Comparison of ENCODE assay signal across 13 cellular contexts in the genomic region with DNA sequence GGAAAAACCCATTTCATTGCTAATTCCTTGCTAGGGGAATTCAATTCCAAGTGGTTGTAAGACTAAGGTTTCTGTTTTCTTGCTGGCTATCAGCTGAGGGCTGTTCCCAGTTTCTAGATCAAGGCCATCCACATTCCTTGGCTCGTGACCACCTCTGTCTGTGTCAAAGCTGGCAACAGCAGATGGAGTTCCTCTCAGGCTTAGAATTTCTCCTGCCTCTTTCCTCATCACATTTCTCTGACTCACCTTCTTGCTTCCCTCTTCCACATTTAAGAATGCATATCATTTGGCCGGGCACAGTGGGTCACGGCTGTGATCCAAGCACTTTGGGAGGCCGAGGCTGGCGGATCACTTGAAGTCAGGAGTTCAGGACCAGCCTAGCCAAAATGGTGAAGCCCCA. TPM values are rescaled to one million over a fixed set of nuclear protein-coding genes. Genes with fewer than 3 reads are reported as not detected.
DNase-seq lines count a peak whose midpoint lies in the region; TF ChIP-seq lines count a peak whose summit lies in the region.
"Had no signal": no experiment of that assay in that cellular context is flagged by ENCODE, and none has a peak within 500 bp of the region (broad histone marks: within the 10 kb centered on the region; RNA-seq: fewer than 3 reads in every experiment).

No MANE protein-coding gene starts in this region.

- H3K4me1 ChIP-seq in left ventricle myocardium inferior: peaks cover 81% of the 10 kb centered on the region
- peaks cover 49 to 69% (median 53%) of the 10 kb centered on the region in 4 donors for H3K4me1 ChIP-seq in esophagus muscularis mucosa

- H3K4me3 ChIP-seq in astrocyte of the cerebellum (ENCODE audit: low read depth, low read length) (no peak overlapping the region), left ventricle myocardium inferior (no peak overlapping the region), retinal pigment epithelial cell (ENCODE audit: low read length) (no peak overlapping the region), esophagus muscularis mucosa (no peak overlapping the region)
- H3K4me3 ChIP-seq: smooth muscle cell had no signal

- no peak for TF ChIP-seq CTCF in AG09319 (IDR thresholded peaks at IDR 0.05; ENCODE audit: low read depth, low read length)
- no peak for TF ChIP-seq CTCF in astrocyte of the cerebellum (IDR thresholded peaks at IDR 0.05; ENCODE audit: low read depth, low read length, missing control alignments)
- no peak for TF ChIP-seq CTCF in left ventricle myocardium inferior (IDR thresholded peaks at IDR 0.05; ENCODE audit: borderline replicate concordance)
- TF ChIP-seq CTCF in retinal pigment epithelial cell (conservative IDR thresholded peaks at IDR 0.05; ENCODE audit: low read depth, low read length): no peak
- TF ChIP-seq CTCF in esophagus muscularis mucosa (IDR thresholded peaks at IDR 0.05): no peak

- TF ChIP-seq POLR2A in esophagus muscularis mucosa (IDR thresholded peaks at IDR 0.05; ENCODE audit: low read depth): no peak

- H3K36me3 ChIP-seq in left ventricle myocardium inferior (peaks cover 13% of the 10 kb centered on the region), esophagus muscularis mucosa (peaks cover 0 to 5% (median 2%) of the 10 kb centered on the region in 4 donors)

- in situ Hi-C loops in astrocyte of the cerebellum (cut with HindIII; ENCODE audit: low sequenced_read_pairs): no loop called here

- no peaks in the 10 kb centered on the region for H3K27me3 ChIP-seq in left ventricle myocardium inferior (ENCODE audit: low read depth)
- no peaks in the 10 kb centered on the region for H3K27me3 ChIP-seq in esophagus muscularis mucosa

- H3K27ac ChIP-seq in left ventricle myocardium inferior (replicated peaks) (peak overlapping the region; percentile 18), esophagus muscularis mucosa (replicated peaks in 1 of 4) (peak overlapping the region in 1 of 4 donors; percentile 33)

- WGBS in esophagus muscularis mucosa: 73% methylated on average over 5 of the region's 5 CpGs

- no peak for TF ChIP-seq EP300 in esophagus muscularis mucosa (IDR thresholded peaks at IDR 0.05)

- peaks cover 7% of the 10 kb centered on the region for H3K9me3 ChIP-seq in left ventricle myocardium inferior (replicated peaks)
- no peaks in the 10 kb centered on the region for H3K9me3 ChIP-seq in esophagus muscularis mucosa

- intact Hi-C loops in left ventricle myocardium inferior (cut with micrococcal nuclease): no loop called here
- intact Hi-C loops in esophagus muscularis mucosa (cut with DNase I): no loop called here

- peak; percentile 38 for DNase-seq in AG09319 (ENCODE audit: extremely low read depth, low read depth)
- peak; percentile 64 for DNase-seq in astrocyte of the cerebellum (ENCODE audit: low read depth)
- DNase-seq in left ventricle myocardium inferior: no peak
- DNase-seq in retinal pigment epithelial cell (ENCODE audit: low read depth): peak; percentile 54
- DNase-seq in DMS 273 (lab: John Stamatoyannopoulos, UW; ENCODE audit: unreplicated experiment): no peak
- DNase-seq in esophagus muscularis mucosa (ENCODE audit: extremely low spot score): no peak
- DNase-seq in stimulated activated CD4-positive, alpha-beta T cell treated with anti-CD3 and anti-CD28 coated beads, Interleukin-4, amount 100 ng/mL, for 24 hours: no peak
- no peak for DNase-seq in activated CD4-positive, CD25-positive, alpha-beta regulatory T cell (lab: John Stamatoyannopoulos, UW)
- DNase-seq: activated CD4-positive, alpha-beta T cell treated with anti-CD3 and anti-CD28 coated beads for 36 hours; activated naive CD8-positive, alpha-beta T cell treated with anti-CD3 and anti-CD28 coated beads for 36 hours; NCI-H1417; stimulated activated naive CD4-positive, alpha-beta T cell treated with Interleukin-2 at 50 U/mL for 16 hours had no signal

RNA-seq across cellular contexts. Expression of a gene that starts 19.0 kb away (rescaled TPM):
- 50.7 TPM for total RNA-seq in left ventricle myocardium inferior
- 100 to 1,000 TPM in 1 of 4 donors, 10 to 100 TPM in 3; 41.7 to 102 (median 62.4) TPM for total RNA-seq in esophagus muscularis mucosa

Comparison
In these comparisons a context has a peak if more than half of its experiments do, and no peak if none do; other contexts are left out.
1. DNase-seq: peak in AG09319 (single experiment), astrocyte of the cerebellum (single experiment) and retinal pigment epithelial cell (single experiment); none in left ventricle myocardium inferior (single experiment), DMS 273 (single experiment), esophagus muscularis mucosa (single experiment), stimulated activated CD4-positive, alpha-beta T cell treated with anti-CD3 and anti-CD28 coated beads, Interleukin-4, amount 100 ng/mL, for 24 hours (single experiment) and activated CD4-positive, CD25-positive, alpha-beta regulatory T cell (0 of 4).